In the genomic region with DNA sequence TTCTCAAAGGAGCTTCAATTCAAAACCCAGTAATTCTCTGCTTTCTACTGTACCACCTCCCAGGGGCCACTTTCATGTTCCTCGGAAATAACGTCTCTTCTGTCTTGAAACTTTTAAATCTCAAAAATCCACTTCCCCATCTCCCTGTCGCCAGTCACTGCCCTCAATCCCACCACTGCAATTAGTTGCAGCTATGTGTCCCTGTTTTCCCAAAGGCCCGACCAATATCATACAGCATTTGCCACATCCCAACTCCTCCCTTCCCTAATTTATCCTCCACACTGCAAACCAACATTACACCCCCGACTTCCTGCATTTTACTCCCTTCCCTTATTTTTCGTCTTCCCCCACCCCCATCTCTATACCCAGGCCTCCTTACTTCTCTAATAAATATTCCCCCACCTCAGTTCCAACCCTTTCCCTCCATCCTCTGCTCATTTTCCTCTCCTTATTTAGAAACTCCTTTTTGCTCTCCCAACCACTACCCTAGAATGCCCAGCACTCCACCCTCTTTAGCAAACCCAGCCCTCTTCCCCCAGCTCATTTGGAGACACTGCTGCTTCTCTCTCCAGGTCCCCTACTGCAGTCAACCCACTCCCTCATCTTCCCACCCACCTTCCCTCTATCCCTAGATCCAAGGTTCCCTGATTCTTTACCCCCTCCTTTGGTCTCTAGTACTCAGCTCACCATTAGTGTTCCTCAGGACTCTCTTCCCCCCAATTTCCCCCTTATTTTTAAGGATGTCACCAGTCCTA, we compare ENCODE assay signal across 8 cellular contexts. TPM values are rescaled to one million over a fixed set of nuclear protein-coding genes. Genes with fewer than 3 reads are reported as not detected.
DNase-seq lines count a peak whose midpoint lies in the region; ATAC-seq and TF ChIP-seq lines count a peak whose summit lies in the region.

No MANE protein-coding gene starts in this region.

- H3K4me3 ChIP-seq in Loucy (ENCODE audit: low read length, poor library complexity, severe bottlenecking): peak overlapping the region; percentile 72
- H3K4me3 ChIP-seq in heart left ventricle: peak overlapping the region; percentile 83 to 100 (median 91)

- peaks cover 42% of the 10 kb centered on the region for H3K4me1 Mint-ChIP-seq in activated naive CD8-positive, alpha-beta T cell treated with anti-CD3 and anti-CD28 coated beads, Interleukin-2, amount 10 ng/mL, durations not matched to agents 7 days and 5 days

- H3K27me3 Mint-ChIP-seq in activated naive CD8-positive, alpha-beta T cell treated with anti-CD3 and anti-CD28 coated beads, Interleukin-2, amount 10 ng/mL, durations not matched to agents 7 days and 5 days: peaks cover 7% of the 10 kb centered on the region

- no peaks in the 10 kb centered on the region for H3K27me3 ChIP-seq in Loucy (ENCODE audit: insufficient read depth, low read length, poor library complexity, severe bottlenecking)
- no peaks in the 10 kb centered on the region for H3K27me3 ChIP-seq in heart left ventricle

- POLR2A ChIA-PET in activated naive CD8-positive, alpha-beta T cell treated with anti-CD3 and anti-CD28 coated beads, Interleukin-2, amount 10 ng/mL, durations not matched to agents 7 days and 5 days (lab: Charles Lee): no interaction called here

- no peaks in the 10 kb centered on the region for H3K9me2 ChIP-seq in Loucy (replicated peaks; ENCODE audit: low read depth, low read length)

- H3K4me1 ChIP-seq in Loucy (ENCODE audit: insufficient read depth, low read length, poor library complexity, severe bottlenecking) (peaks cover 50% of the 10 kb centered on the region), heart left ventricle (peaks cover 6 to 70% (median 54%) of the 10 kb centered on the region in 12 donors)

- DNase-seq in ELR (ENCODE audit: low read depth) (peak; percentile 52), heart left ventricle (peak in 4 of 5 donors; percentile 42 to 70 (median 65)), pons (ENCODE audit: low spot score) (peak; percentile 39), SHP77 treated with DMSO at 0.1 percent for 48 hours (lab: John Stamatoyannopoulos, UW) (no peak)
- DNase-seq in activated naive CD8-positive, alpha-beta T cell treated with anti-CD3 and anti-CD28 coated beads, Interleukin-2, amount 10 ng/mL, durations not matched to agents 7 days and 5 days: no peak

- peak overlapping the region; percentile 68 for H3K27ac Mint-ChIP-seq in activated naive CD8-positive, alpha-beta T cell treated with anti-CD3 and anti-CD28 coated beads, Interleukin-2, amount 10 ng/mL, durations not matched to agents 7 days and 5 days

- ATAC-seq in activated naive CD8-positive, alpha-beta T cell treated with anti-CD3 and anti-CD28 coated beads, Interleukin-2, amount 10 ng/mL, durations not matched to agents 7 days and 5 days (ENCODE audit: low read depth): no peak
- ATAC-seq in heart left ventricle: peak; percentile 41 to 70 (median 56)
- no peak for ATAC-seq in GM21576 (IDR thresholded peaks at IDR 0.05; ENCODE audit: unreplicated experiment)
- no peak for ATAC-seq in GM19395 (IDR thresholded peaks at IDR 0.05; ENCODE audit: unreplicated experiment)

- WGBS in heart left ventricle, 4 donors: 1 to 2% (median 2%) methylated on average over 6 of the region's 6 CpGs

- H3K36me3 ChIP-seq in Loucy (ENCODE audit: insufficient read depth, low read length) (no peaks in the 10 kb centered on the region), heart left ventricle (no peaks in the 10 kb centered on the region)

- TF ChIP-seq CTCF in Loucy (conservative IDR thresholded peaks at IDR 0.05; ENCODE audit: low read length): no peak
- no peak for TF ChIP-seq CTCF in heart left ventricle (IDR thresholded peaks at IDR 0.05)

- peak overlapping the region; percentile 83 to 100 (median 96) for H3K27ac ChIP-seq in heart left ventricle

- peaks cover 54% of the 10 kb centered on the region for H4K20me1 ChIP-seq in Loucy (ENCODE audit: insufficient read depth, low read length, poor library complexity, severe bottlenecking)

- peaks cover 57% of the 10 kb centered on the region for H3K79me2 ChIP-seq in Loucy (ENCODE audit: insufficient read depth, low read length)

- peak overlapping the region; percentile 48; the same call in 1 of the 2 replicates for H2AFZ ChIP-seq in Loucy (ENCODE audit: low read length)

- no peaks in the 10 kb centered on the region for H3K9me3 Mint-ChIP-seq in activated naive CD8-positive, alpha-beta T cell treated with anti-CD3 and anti-CD28 coated beads, Interleukin-2, amount 10 ng/mL, durations not matched to agents 7 days and 5 days

- H3K36me3 Mint-ChIP-seq in activated naive CD8-positive, alpha-beta T cell treated with anti-CD3 and anti-CD28 coated beads, Interleukin-2, amount 10 ng/mL, durations not matched to agents 7 days and 5 days: peaks cover 3% of the 10 kb centered on the region

- H3K4me2 ChIP-seq in Loucy (ENCODE audit: low read depth, low read length, poor library complexity, severe bottlenecking): peak overlapping the region; percentile 96

- no peaks in the 10 kb centered on the region for H3K9me3 ChIP-seq in Loucy (ENCODE audit: insufficient read depth, low read depth, low read length)
- H3K9me3 ChIP-seq in heart left ventricle: no peaks in the 10 kb centered on the region

- peak overlapping the region; percentile 82 for H3K4me3 Mint-ChIP-seq in activated naive CD8-positive, alpha-beta T cell treated with anti-CD3 and anti-CD28 coated beads, Interleukin-2, amount 10 ng/mL, durations not matched to agents 7 days and 5 days

- peak in 1 of 2 donors; percentile 64 for TF ChIP-seq POLR2A in heart left ventricle (IDR thresholded peaks at IDR 0.05)

- intact Hi-C loops in heart left ventricle (cut with DNase I): loop anchor here in 9 of 10 donors (2.0 to 10.0 kb wide), 7 partner anchors 35 to 327 kb away; a partner anchor contains a TSS

- peak overlapping the region; percentile 82 for H3K9ac ChIP-seq in Loucy (ENCODE audit: low read depth, low read length, poor library complexity, severe bottlenecking)

- H3F3A ChIP-seq in Loucy (ENCODE audit: low read depth): no peaks in the 10 kb centered on the region

RNA-seq across cellular contexts. Expression of a gene that starts 1.1 kb away (rescaled TPM):
- total RNA-seq in activated naive CD8-positive, alpha-beta T cell treated with anti-CD3 and anti-CD28 coated beads, Interleukin-2, amount 10 ng/mL, durations not matched to agents 7 days and 5 days: 10 to 100 TPM; 30.4 to 33.6 TPM
- 100 to 1,000 TPM; 166 to 264 (median 205) TPM for total RNA-seq in heart left ventricle
- 100 to 1,000 TPM in 1 of 2 donors, 10 to 100 TPM in 1; 89.3 to 194 TPM for polyA plus RNA-seq in heart left ventricle

RNA-seq across cellular contexts. Expression of a gene that starts 52.1 kb away (rescaled TPM):
- total RNA-seq in activated naive CD8-positive, alpha-beta T cell treated with anti-CD3 and anti-CD28 coated beads, Interleukin-2, amount 10 ng/mL, durations not matched to agents 7 days and 5 days: 1 to 10 TPM in 1 of 2 experiments, under 1 TPM in 1; 0.71 to 1.8 TPM
- total RNA-seq in heart left ventricle: 100 to 1,000 TPM in 1 of 9 donors, 10 to 100 TPM in 8; 32.0 to 127 (median 53.3) TPM
- polyA plus RNA-seq in heart left ventricle: 10 to 100 TPM; 29.1 to 85.4 TPM

Comparison
In these comparisons a context has a peak if more than half of its experiments do, and no peak if none do; other contexts are left out.
1. DNase-seq: peak in ELR (single experiment), heart left ventricle (4 of 5) and pons (single experiment); none in activated naive CD8-positive, alpha-beta T cell treated with anti-CD3 and anti-CD28 coated beads, Interleukin-2, amount 10 ng/mL, durations not matched to agents 7 days and 5 days (single experiment) and SHP77 treated with DMSO at 0.1 percent for 48 hours (single experiment).
2. ATAC-seq: peak in heart left ventricle (4 of 4); none in activated naive CD8-positive, alpha-beta T cell treated with anti-CD3 and anti-CD28 coated beads, Interleukin-2, amount 10 ng/mL, durations not matched to agents 7 days and 5 days (single experiment), GM21576 (single experiment) and GM19395 (single experiment).
3. RNA of a gene that starts 1.1 kb away (total RNA-seq): 166 to 264 TPM in heart left ventricle; 30.4 to 33.6 TPM in activated naive CD8-positive, alpha-beta T cell treated with anti-CD3 and anti-CD28 coated beads, Interleukin-2, amount 10 ng/mL, durations not matched to agents 7 days and 5 days; every median in the first group is over 4 times any median in the second.
4. RNA of a gene that starts 52.1 kb away (total RNA-seq): 32.0 to 127 TPM in heart left ventricle; 0.71 to 1.8 TPM in activated naive CD8-positive, alpha-beta T cell treated with anti-CD3 and anti-CD28 coated beads, Interleukin-2, amount 10 ng/mL, durations not matched to agents 7 days and 5 days; every median in the first group is over 10 times any median in the second.